ENCODE assay signal across 9 cellular contexts in the genomic region with DNA sequence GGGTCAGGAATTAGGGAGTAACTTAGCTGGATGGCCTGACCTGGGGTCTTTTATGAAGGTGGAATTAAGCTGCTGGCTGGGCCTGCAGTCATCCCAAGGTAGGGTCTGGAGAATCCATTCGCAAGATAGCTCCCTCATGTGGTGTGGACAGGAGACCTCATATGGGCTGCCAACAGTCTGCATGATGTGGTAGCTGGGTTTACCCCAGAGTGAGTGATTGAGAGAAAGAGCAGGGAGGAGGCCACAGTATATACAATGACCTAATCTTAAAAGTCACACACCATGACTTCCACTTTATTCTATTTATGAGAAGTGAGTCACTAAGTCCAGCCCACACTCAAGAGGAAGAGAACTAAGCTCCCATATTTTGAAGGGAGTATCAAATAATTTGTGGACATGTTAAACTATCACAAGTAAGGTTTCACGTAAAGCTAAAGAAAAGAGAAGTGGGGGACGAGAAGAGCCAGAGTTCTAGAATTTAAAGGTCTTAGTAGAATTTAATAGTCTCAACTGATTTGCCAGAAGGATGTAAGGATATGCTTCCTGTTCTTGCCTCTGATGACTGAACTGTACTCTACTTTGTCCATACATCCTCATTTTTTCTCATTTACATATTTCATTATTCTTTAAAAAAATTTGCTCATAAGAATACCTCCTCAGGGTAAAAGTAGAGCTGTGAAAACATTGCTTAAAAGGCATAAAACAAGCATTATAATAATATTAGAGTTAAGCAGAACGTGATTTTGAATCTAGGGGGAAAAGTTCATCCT.
DNase-seq lines count a peak whose midpoint lies in the region; ATAC-seq and TF ChIP-seq lines count a peak whose summit lies in the region.
"Had no signal": no experiment of that assay in that cellular context is flagged by ENCODE, and none has a peak within 500 bp of the region (broad histone marks: within the 10 kb centered on the region; RNA-seq: fewer than 3 reads in every experiment).

No MANE protein-coding gene starts in this region.

- H3K27me3 ChIP-seq in KMS-11 (ENCODE audit: insufficient read depth, low read depth) (no peaks in the 10 kb centered on the region), aorta (ENCODE audit: control insufficient read depth in 1 of 2, insufficient read depth in 2 of 2, low read length in 1 of 2) (no peaks in the 10 kb centered on the region)
- H3K27me3 ChIP-seq: cardiac muscle cell had no signal

- H2AFZ ChIP-seq in KMS-11 (ENCODE audit: low read depth) = 0 out of 2 replicates have a peak overlapping the region, but pooled peaks have one; percentile 41

- H3K9ac ChIP-seq in KMS-11 = no peak overlapping the region

- WGBS in lower leg skin, 2 donors = 73 to 76% methylated on average over 4 of the region's 4 CpGs
- 71 to 82% methylated on average over 4 of the region's 4 CpGs for WGBS in aorta, 2 donors

- H3K4me2 ChIP-seq in KMS-11 = peak overlapping the region; percentile 48

- no peaks in the 10 kb centered on the region for H3K36me3 ChIP-seq in KMS-11 (ENCODE audit: insufficient read depth)
- no peaks in the 10 kb centered on the region for H3K36me3 ChIP-seq in aorta (ENCODE audit: control insufficient read depth in 1 of 2, insufficient read depth in 2 of 2, low read length in 1 of 2)
- H3K36me3 ChIP-seq: cardiac muscle cell had no signal

- peaks cover 24% of the 10 kb centered on the region for H3K4me1 ChIP-seq in KMS-11 (ENCODE audit: low read depth, poor library complexity, severe bottlenecking)
- H3K4me1 ChIP-seq in aorta (ENCODE audit: control insufficient read depth in 1 of 2, insufficient read depth in 2 of 2, low read length in 2 of 2) = no peaks in the 10 kb centered on the region

- no peaks in the 10 kb centered on the region for H3K9me3 ChIP-seq in aorta (ENCODE audit: control insufficient read depth, low read length)

- no peak for TF ChIP-seq POLR2A in lower leg skin (IDR thresholded peaks at IDR 0.05)

- TF ChIP-seq CTCF in C4-2B (conservative IDR thresholded peaks at IDR 0.05) (peak; percentile 19), KMS-11 (conservative IDR thresholded peaks at IDR 0.05; ENCODE audit: low read depth, low read length) (no peak), lower leg skin (IDR thresholded peaks at IDR 0.05) (no peak)

- ATAC-seq in GM21515 (IDR thresholded peaks at IDR 0.05; ENCODE audit: unreplicated experiment) = peak; percentile 48
- no peak for ATAC-seq in aorta (ENCODE audit: low FRiP score)

- H3K27ac ChIP-seq in C4-2B = no peak overlapping the region
- H3K27ac ChIP-seq in KMS-11 = peak overlapping the region; percentile 20
- no peak overlapping the region for H3K27ac ChIP-seq in aorta (ENCODE audit: low read depth in 1 of 2, low read length in 2 of 2)
- H3K27ac ChIP-seq: cardiac muscle cell had no signal

- H3K4me3 ChIP-seq in KMS-11 (IDR thresholded peaks at IDR 0.05; ENCODE audit: insufficient read depth, low read depth, low read length) (no peak overlapping the region), lower leg skin (ENCODE audit: low read depth, poor library complexity, severe bottlenecking) (no peak overlapping the region), aorta (ENCODE audit: low read length in 2 of 2) (no peak overlapping the region)
- H3K4me3 ChIP-seq: cardiac muscle cell had no signal

- intact Hi-C loops in lower leg skin (cut with DNase I; ENCODE audit: low total_unique reads) = no loop called here
- intact Hi-C loops in aorta (cut with DNase I) = no loop called here

- no peaks in the 10 kb centered on the region for H3K79me2 ChIP-seq in KMS-11 (ENCODE audit: insufficient read depth, low read depth)

- DNase-seq in dedifferentiated amniotic fluid mesenchymal stem cell (ENCODE audit: extremely low spot score) = peak; percentile 42
- no peak for DNase-seq in lower leg skin (ENCODE audit: low spot score in 2 of 2)
- no peak for DNase-seq in NCI-H146 (lab: John Stamatoyannopoulos, UW)
- DNase-seq in cerebellar nuclear complex (lab: John Stamatoyannopoulos, UW) = no peak
- no peak for DNase-seq in aorta

- H4K20me1 ChIP-seq in KMS-11 (ENCODE audit: insufficient read depth) = no peaks in the 10 kb centered on the region
